ENCODE assay signal across 13 cellular contexts in the genomic region with DNA sequence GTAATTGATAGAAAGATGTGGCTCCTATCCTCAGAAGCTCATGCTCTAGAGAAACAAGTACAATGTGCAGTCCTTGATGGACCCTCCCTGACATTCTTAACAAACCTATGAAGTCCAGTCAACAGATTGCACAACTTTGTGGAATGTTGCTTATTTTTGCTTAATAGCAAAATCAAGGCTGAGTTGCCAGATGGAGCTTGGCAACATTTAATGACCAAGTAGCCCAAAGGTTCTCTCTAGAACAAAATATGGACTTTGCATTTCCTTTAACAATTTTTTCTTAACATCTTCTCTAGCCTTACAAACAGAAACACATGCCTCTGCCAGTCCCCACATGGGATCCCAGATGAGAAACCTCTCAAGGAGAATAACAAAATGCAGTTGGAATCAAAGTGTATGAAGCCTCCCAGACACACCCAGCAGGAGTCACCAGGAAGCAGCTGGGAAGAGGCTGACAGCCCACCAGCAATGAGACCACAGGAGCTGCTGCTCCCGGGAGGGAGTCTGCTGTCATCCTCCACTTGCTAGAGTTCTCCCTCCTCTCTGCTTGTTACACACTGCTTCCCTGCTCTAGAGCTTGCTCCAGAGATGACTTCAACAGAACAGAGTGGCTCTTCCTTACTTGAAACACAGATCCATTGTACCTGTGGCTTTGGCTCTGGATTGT.
DNase-seq lines count a peak whose midpoint lies in the region; ATAC-seq, FAIRE-seq and TF ChIP-seq lines count a peak whose summit lies in the region.
"Had no signal": no experiment of that assay in that cellular context is flagged by ENCODE, and none has a peak within 500 bp of the region (broad histone marks: within the 10 kb centered on the region; RNA-seq: fewer than 3 reads in every experiment).

No MANE protein-coding gene starts in this region.

- no peak overlapping the region for H3K4me2 ChIP-seq in trophoblast cell (ENCODE audit: low read length)

- no CpG with 5 or more reads among the region's 1 CpG for WGBS in trophoblast cell (ENCODE audit: extremely low coverage, insufficient coverage, insufficient read length)

- ATAC-seq in HG03342 (IDR thresholded peaks at IDR 0.05; ENCODE audit: unreplicated experiment), result no peak

- TF ChIP-seq CTCF in Caco-2 (IDR thresholded peaks at IDR 0.05; ENCODE audit: insufficient read depth in 1 of 2, low read depth in 1 of 2, low read length in 1 of 2, severe bottlenecking in 1 of 2, unreplicated experiment in 1 of 2), result no peak
- TF ChIP-seq CTCF in glutamatergic neuron (IDR thresholded peaks at IDR 0.05; ENCODE audit: partially characterized antibody, unreplicated experiment), result no peak

- FAIRE-seq in urothelium cell line (lab: Jason Lieb, UNC), result no peak

- peaks cover 11% of the 10 kb centered on the region for H3K4me1 ChIP-seq in Caco-2
- no peaks in the 10 kb centered on the region for H3K4me1 ChIP-seq in trophoblast cell (ENCODE audit: control insufficient read depth in 1 of 2, insufficient read depth in 2 of 2, low read length in 2 of 2)

- H3K4me3 Mint-ChIP-seq in Caco-2 (ENCODE audit: unreplicated experiment) (peak overlapping the region; percentile 18), glutamatergic neuron (ENCODE audit: unreplicated experiment) (no peak overlapping the region)
- H3K4me3 Mint-ChIP-seq: activated naive CD8-positive, alpha-beta T cell treated with anti-CD3 and anti-CD28 coated beads, Interleukin-2, amount 10 ng/mL, durations not matched to agents 7 days and 5 days; nephron had no signal

- no peaks in the 10 kb centered on the region for H3K27me3 Mint-ChIP-seq in Caco-2 (ENCODE audit: insufficient read depth, unreplicated experiment)
- H3K27me3 Mint-ChIP-seq in glutamatergic neuron (ENCODE audit: unreplicated experiment), result peaks cover 2% of the 10 kb centered on the region
- H3K27me3 Mint-ChIP-seq: activated naive CD8-positive, alpha-beta T cell treated with anti-CD3 and anti-CD28 coated beads, Interleukin-2, amount 10 ng/mL, durations not matched to agents 7 days and 5 days had no signal

- no peak overlapping the region for H3K27ac ChIP-seq in trophoblast cell (ENCODE audit: low read depth, low read length)
- H3K27ac ChIP-seq: RWPE1 had no signal

- H2AFZ ChIP-seq in trophoblast cell (ENCODE audit: insufficient read depth, low read length, poor library complexity), result no peak overlapping the region

- H3K27me3 ChIP-seq in Caco-2 (replicated peaks; ENCODE audit: control insufficient read depth, insufficient read depth, low read length), result no peaks in the 10 kb centered on the region
- no peaks in the 10 kb centered on the region for H3K27me3 ChIP-seq in trophoblast cell (ENCODE audit: insufficient read depth, low read length)
- H3K27me3 ChIP-seq in H7 (ENCODE audit: control insufficient read depth, insufficient read depth, low read length), result no peaks in the 10 kb centered on the region

- no peak overlapping the region for H3K14ac ChIP-seq in trophoblast cell (ENCODE audit: low read length)

- H3K4me1 Mint-ChIP-seq in Caco-2 (ENCODE audit: low read depth, unreplicated experiment) (peaks cover 8% of the 10 kb centered on the region), glutamatergic neuron (ENCODE audit: low read depth, unreplicated experiment) (peaks cover 5% of the 10 kb centered on the region)
- H3K4me1 Mint-ChIP-seq: activated naive CD8-positive, alpha-beta T cell treated with anti-CD3 and anti-CD28 coated beads, Interleukin-2, amount 10 ng/mL, durations not matched to agents 7 days and 5 days had no signal

- no peak overlapping the region for H3K4me3 ChIP-seq in Caco-2 (ENCODE audit: low read depth, low read length)
- no peak overlapping the region for H3K4me3 ChIP-seq in trophoblast cell (ENCODE audit: low read depth, low read length)
- H3K4me3 ChIP-seq in H7 (ENCODE audit: insufficient read depth, low read depth, low read length), result no peak overlapping the region

- no peak overlapping the region for H2BK12ac ChIP-seq in trophoblast cell (ENCODE audit: low read length)

- no peak overlapping the region for H4K91ac ChIP-seq in trophoblast cell (ENCODE audit: low read depth, low read length)

- no peak overlapping the region for H2BK5ac ChIP-seq in trophoblast cell (ENCODE audit: low read depth, low read length, poor library complexity)

- H3K9me3 ChIP-seq in Caco-2, result no peaks in the 10 kb centered on the region
- no peaks in the 10 kb centered on the region for H3K9me3 ChIP-seq in trophoblast cell (ENCODE audit: insufficient read depth, low read depth, low read length)

- no peak overlapping the region for H2AK5ac ChIP-seq in trophoblast cell (ENCODE audit: low read length)

- no peaks in the 10 kb centered on the region for H3K36me3 Mint-ChIP-seq in Caco-2 (ENCODE audit: insufficient read depth, unreplicated experiment)
- no peaks in the 10 kb centered on the region for H3K36me3 Mint-ChIP-seq in glutamatergic neuron (ENCODE audit: unreplicated experiment)
- H3K36me3 Mint-ChIP-seq: activated naive CD8-positive, alpha-beta T cell treated with anti-CD3 and anti-CD28 coated beads, Interleukin-2, amount 10 ng/mL, durations not matched to agents 7 days and 5 days had no signal

- H3K9me3 Mint-ChIP-seq in Caco-2 (ENCODE audit: unreplicated experiment), result no peaks in the 10 kb centered on the region
- H3K9me3 Mint-ChIP-seq in glutamatergic neuron (ENCODE audit: unreplicated experiment), result no peaks in the 10 kb centered on the region
- H3K9me3 Mint-ChIP-seq: activated naive CD8-positive, alpha-beta T cell treated with anti-CD3 and anti-CD28 coated beads, Interleukin-2, amount 10 ng/mL, durations not matched to agents 7 days and 5 days had no signal

- H3K27ac Mint-ChIP-seq in Caco-2 (ENCODE audit: unreplicated experiment), result no peak overlapping the region
- no peak overlapping the region for H3K27ac Mint-ChIP-seq in glutamatergic neuron (ENCODE audit: unreplicated experiment)
- H3K27ac Mint-ChIP-seq: activated naive CD8-positive, alpha-beta T cell treated with anti-CD3 and anti-CD28 coated beads, Interleukin-2, amount 10 ng/mL, durations not matched to agents 7 days and 5 days; nephron had no signal

- no peak overlapping the region for H3K9ac ChIP-seq in trophoblast cell (ENCODE audit: low read length)

- no peak overlapping the region for H4K12ac ChIP-seq in trophoblast cell (ENCODE audit: low read depth, low read length)

- H3K79me1 ChIP-seq in trophoblast cell (ENCODE audit: low read length), result no peaks in the 10 kb centered on the region

- H3K23ac ChIP-seq in trophoblast cell (ENCODE audit: low read length), result no peak overlapping the region

- no peak overlapping the region for H2BK120ac ChIP-seq in trophoblast cell (ENCODE audit: insufficient read depth, low read length, poor library complexity)

- DNase-seq in Caco-2 (peak in 1 of 2 experiments; percentile 31), RPMI7951 (ENCODE audit: low read depth) (peak; percentile 55), glutamatergic neuron (peak; percentile 27), trophoblast cell (peak; percentile 16 to 90), anterior cingulate cortex (lab: John Stamatoyannopoulos, UW) (no peak), H7 (no peak), urothelium cell line (ENCODE audit: low spot score) (no peak)
- DNase-seq: activated naive CD8-positive, alpha-beta T cell treated with anti-CD3 and anti-CD28 coated beads, Interleukin-2, amount 10 ng/mL, durations not matched to agents 7 days and 5 days; C1 segment of cervical spinal cord; effector CD8-positive, alpha-beta T cell had no signal

- H3K4ac ChIP-seq in trophoblast cell (ENCODE audit: low read depth, low read length), result no peak overlapping the region

- no peaks in the 10 kb centered on the region for H3K79me2 ChIP-seq in trophoblast cell (ENCODE audit: control insufficient read depth, insufficient read depth, low read length, poor library complexity)

- POLR2A ChIA-PET in Caco-2 (lab: Charles Lee), result no interaction called here

- H3K36me3 ChIP-seq in Caco-2 (ENCODE audit: control insufficient read depth, insufficient read depth, low read length) (no peaks in the 10 kb centered on the region), trophoblast cell (ENCODE audit: control insufficient read depth in 1 of 2, insufficient read depth in 2 of 2, low read length in 2 of 2) (no peaks in the 10 kb centered on the region), H7 (replicated peaks; ENCODE audit: control insufficient read depth, insufficient read depth, low read length) (no peaks in the 10 kb centered on the region)

- H4K8ac ChIP-seq in trophoblast cell (ENCODE audit: low read depth, low read length), result no peak overlapping the region

- no peak overlapping the region for H3K18ac ChIP-seq in trophoblast cell (ENCODE audit: low read length)

- intact Hi-C loops in Caco-2 (cut with micrococcal nuclease; ENCODE audit: unreplicated experiment), result no loop called here

- no TSS peak for BruUV-seq in Caco-2 (replicated peaks; lab: Mats Ljungman, UMichigan)

- CTCF ChIA-PET in Caco-2 (lab: Charles Lee), result no interaction called here

Comparison
In these comparisons a context has a peak if more than half of its experiments do, and no peak if none do; other contexts are left out.
1. DNase-seq: peak in RPMI7951 (single experiment), glutamatergic neuron (single experiment) and trophoblast cell (2 of 2); none in anterior cingulate cortex (0 of 58), H7 (single experiment) and urothelium cell line (single experiment).